10 cellular contexts compared by ENCODE assay signal in the genomic region with DNA sequence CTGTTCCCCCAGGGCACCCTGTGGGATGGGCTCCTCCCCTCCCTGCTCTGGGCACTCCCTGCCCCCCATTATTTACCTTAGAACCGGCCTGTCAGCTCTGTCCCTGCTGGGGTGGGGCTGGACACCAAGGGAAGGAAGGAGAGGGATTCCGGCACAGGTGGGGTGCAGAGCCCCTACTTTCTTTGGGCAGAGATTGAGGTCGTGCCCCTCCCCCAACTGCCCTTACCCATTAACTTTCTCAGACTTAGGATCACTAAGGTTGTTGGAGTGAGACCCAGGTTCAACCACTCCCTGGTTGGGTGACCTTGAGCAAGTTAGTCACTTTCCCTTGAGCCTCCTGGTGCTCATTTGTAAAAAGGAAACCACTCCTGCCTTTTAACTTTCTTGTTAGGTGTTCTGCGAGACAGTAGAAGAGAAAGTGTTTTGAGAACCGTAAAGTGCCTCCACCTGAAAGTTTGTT.
DNase-seq lines count a peak whose midpoint lies in the region; ATAC-seq and TF ChIP-seq lines count a peak whose summit lies in the region.
"Had no signal": no experiment of that assay in that cellular context is flagged by ENCODE, and none has a peak within 500 bp of the region (broad histone marks: within the 10 kb centered on the region; RNA-seq: fewer than 3 reads in every experiment).

No MANE protein-coding gene starts in this region.

- peak; percentile 71 for DNase-seq in kidney tubule cell (ENCODE audit: low spot score)
- DNase-seq in stimulated activated effector memory CD8-positive, alpha-beta T cell treated with anti-CD3 and anti-CD28 coated beads, Interleukin-12 subunit alpha, Interleukin-12 subunit beta, amount 100 ng/mL, for 72 hours (ENCODE audit: low spot score in 2 of 2) = no peak
- no peak for DNase-seq in HEK293T (ENCODE audit: extremely low spot score)
- no peak for DNase-seq in stimulated activated CD4-positive, alpha-beta T cell treated with anti-CD3 and anti-CD28 coated beads, Interleukin-2, amount 100 ng/mL, for 48 hours
- DNase-seq: foreskin melanocyte, SW 1271 had no signal

- H3K9ac ChIP-seq in HUES6 (ENCODE audit: low read length) = peak overlapping the region; percentile 93

- H3K4me3 Mint-ChIP-seq in activated naive CD8-positive, alpha-beta T cell = no peak overlapping the region
- H3K4me3 Mint-ChIP-seq in stimulated activated effector memory CD8-positive, alpha-beta T cell treated with anti-CD3 and anti-CD28 coated beads, Interleukin-12 subunit alpha, Interleukin-12 subunit beta, amount 100 ng/mL, for 72 hours = no peak overlapping the region

- H3K36me3 Mint-ChIP-seq in activated naive CD8-positive, alpha-beta T cell = no peaks in the 10 kb centered on the region
- H3K36me3 Mint-ChIP-seq in stimulated activated effector memory CD8-positive, alpha-beta T cell treated with anti-CD3 and anti-CD28 coated beads, Interleukin-12 subunit alpha, Interleukin-12 subunit beta, amount 100 ng/mL, for 72 hours = no peaks in the 10 kb centered on the region

- ATAC-seq in stimulated activated effector memory CD8-positive, alpha-beta T cell treated with anti-CD3 and anti-CD28 coated beads, Interleukin-12 subunit alpha, Interleukin-12 subunit beta, amount 100 ng/mL, for 72 hours = no peak
- ATAC-seq in GM18519 (IDR thresholded peaks at IDR 0.05; ENCODE audit: low FRiP score, unreplicated experiment) = no peak
- ATAC-seq in HG02970 (IDR thresholded peaks at IDR 0.05; ENCODE audit: low FRiP score, unreplicated experiment) = no peak

- H3K4me3 ChIP-seq in HUES6 (ENCODE audit: low read depth, low read length) = peak overlapping the region; percentile 48

- POLR2A ChIA-PET in HEK293T (lab: Yijun Ruan, JAX) = no interaction called here

- H3K9me3 Mint-ChIP-seq in activated naive CD8-positive, alpha-beta T cell (ENCODE audit: low read depth) = no peaks in the 10 kb centered on the region
- no peaks in the 10 kb centered on the region for H3K9me3 Mint-ChIP-seq in stimulated activated effector memory CD8-positive, alpha-beta T cell treated with anti-CD3 and anti-CD28 coated beads, Interleukin-12 subunit alpha, Interleukin-12 subunit beta, amount 100 ng/mL, for 72 hours

- peaks cover 25% of the 10 kb centered on the region for H3K4me1 Mint-ChIP-seq in activated naive CD8-positive, alpha-beta T cell (ENCODE audit: low read depth)
- peaks cover 37% of the 10 kb centered on the region for H3K4me1 Mint-ChIP-seq in stimulated activated effector memory CD8-positive, alpha-beta T cell treated with anti-CD3 and anti-CD28 coated beads, Interleukin-12 subunit alpha, Interleukin-12 subunit beta, amount 100 ng/mL, for 72 hours

- no peaks in the 10 kb centered on the region for H3K36me3 ChIP-seq in HUES6 (ENCODE audit: control insufficient read depth, insufficient read depth, low read length)

- H3K27me3 ChIP-seq in HUES6 (ENCODE audit: control insufficient read depth, insufficient read depth, low read length) = no peaks in the 10 kb centered on the region

- H3K9me3 ChIP-seq in HUES6 (ENCODE audit: control insufficient read depth, insufficient read depth, low read depth, low read length) = no peaks in the 10 kb centered on the region

- H3K27ac ChIP-seq in HUES6 (ENCODE audit: low read depth, low read length) = peak overlapping the region; percentile 97

- no peaks in the 10 kb centered on the region for H3K27me3 Mint-ChIP-seq in activated naive CD8-positive, alpha-beta T cell

- CTCF ChIA-PET in HEK293T (lab: Yijun Ruan, JAX) = interaction anchor here (2.1 kb wide), 1 partner anchor 47 kb away, joined by 7 read pairs; no protein-coding TSS in a partner anchor

- peaks cover 65% of the 10 kb centered on the region for H3K4me1 ChIP-seq in HUES6 (ENCODE audit: control insufficient read depth, insufficient read depth, low read length)

- H3K27ac Mint-ChIP-seq in activated naive CD8-positive, alpha-beta T cell = peak overlapping the region; percentile 68
- peak overlapping the region; percentile 7 for H3K27ac Mint-ChIP-seq in stimulated activated effector memory CD8-positive, alpha-beta T cell treated with anti-CD3 and anti-CD28 coated beads, Interleukin-12 subunit alpha, Interleukin-12 subunit beta, amount 100 ng/mL, for 72 hours

TF ChIP-seq in HEK293T, 16 proteins besides CTCF, POLR2A, EP300 and RAD21:
- no peak for TF ChIP-seq NFRKB (IDR thresholded peaks at IDR 0.05)
- no peak for TF ChIP-seq HDGF (IDR thresholded peaks at IDR 0.05; ENCODE audit: borderline replicate concordance)
- no peak for TF ChIP-seq FOXK2 (IDR thresholded peaks at IDR 0.05)
- TF ChIP-seq, protein P1, sequence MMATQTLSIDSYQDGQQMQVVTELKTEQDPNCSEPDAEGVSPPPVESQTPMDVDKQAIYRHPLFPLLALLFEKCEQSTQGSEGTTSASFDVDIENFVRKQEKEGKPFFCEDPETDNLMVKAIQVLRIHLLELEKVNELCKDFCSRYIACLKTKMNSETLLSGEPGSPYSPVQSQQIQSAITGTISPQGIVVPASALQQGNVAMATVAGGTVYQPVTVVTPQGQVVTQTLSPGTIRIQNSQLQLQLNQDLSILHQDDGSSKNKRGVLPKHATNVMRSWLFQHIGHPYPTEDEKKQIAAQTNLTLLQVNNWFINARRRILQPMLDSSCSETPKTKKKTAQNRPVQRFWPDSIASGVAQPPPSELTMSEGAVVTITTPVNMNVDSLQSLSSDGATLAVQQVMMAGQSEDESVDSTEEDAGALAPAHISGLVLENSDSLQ (IDR thresholded peaks at IDR 0.05) = no peak
- no peak for TF ChIP-seq BHLHE40 (IDR thresholded peaks at IDR 0.05; ENCODE audit: borderline replicate concordance)
- no peak for TF ChIP-seq TARDBP (IDR thresholded peaks at IDR 0.05)
- no peak for TF ChIP-seq LEF1 (IDR thresholded peaks at IDR 0.05; ENCODE audit: borderline replicate concordance)
- no peak for TF ChIP-seq FOXM1 (IDR thresholded peaks at IDR 0.05; ENCODE audit: borderline replicate concordance)
- TF ChIP-seq ZNF384 (IDR thresholded peaks at IDR 0.05) = no peak
- TF ChIP-seq L3MBTL2 (conservative IDR thresholded peaks at IDR 0.05) = no peak
- TF ChIP-seq SUZ12 (IDR thresholded peaks at IDR 0.05) = no peak
- no peak for TF ChIP-seq CTBP1 (IDR thresholded peaks at IDR 0.05; ENCODE audit: borderline replicate concordance)
- TF ChIP-seq ELF4 (IDR thresholded peaks at IDR 0.05) = no peak
- no peak for TF ChIP-seq ARNT (IDR thresholded peaks at IDR 0.05)
- TF ChIP-seq SP1 (IDR thresholded peaks at IDR 0.05) = no peak
- no peak for TF ChIP-seq FOXA1 (IDR thresholded peaks at IDR 0.05)
TF ChIP-seq in HEK293T: peak in this region for 0.
